9 cellular contexts compared by ENCODE assay signal in the genomic region with DNA sequence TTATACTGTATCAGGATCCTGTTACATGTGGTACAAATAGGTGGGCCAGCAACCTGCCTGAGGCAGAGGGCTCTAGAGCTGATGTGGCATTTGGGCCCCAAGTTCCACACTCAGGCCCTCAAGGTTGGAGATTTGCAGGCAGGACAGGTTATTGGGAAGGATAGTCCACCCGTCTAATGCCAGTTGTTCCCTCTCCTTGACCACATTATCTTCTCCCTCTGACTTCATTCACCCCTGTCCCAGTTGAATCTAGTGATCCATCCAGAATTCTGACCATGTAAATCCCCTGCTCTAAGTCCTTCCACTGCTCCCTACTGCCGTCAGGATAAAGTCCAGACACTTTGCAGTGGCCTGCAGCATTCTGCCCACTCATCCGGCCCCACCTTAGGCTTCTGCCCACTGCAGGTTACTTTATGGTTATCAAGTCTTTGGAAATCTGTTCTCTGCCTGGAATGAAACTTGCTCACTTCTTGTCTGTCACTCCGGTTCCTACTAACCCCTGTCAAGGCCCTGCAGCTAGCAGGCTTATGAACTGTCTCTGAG. TPM values are rescaled to one million over a fixed set of nuclear protein-coding genes. Genes with fewer than 3 reads are reported as not detected.
DNase-seq lines count a peak whose midpoint lies in the region; ATAC-seq and TF ChIP-seq lines count a peak whose summit lies in the region.
"Had no signal": no experiment of that assay in that cellular context is flagged by ENCODE, and none has a peak within 500 bp of the region (broad histone marks: within the 10 kb centered on the region; RNA-seq: fewer than 3 reads in every experiment).

No MANE protein-coding gene starts in this region.

- TF ChIP-seq CTCF in heart right ventricle (IDR thresholded peaks at IDR 0.05) (no peak), vagina (IDR thresholded peaks at IDR 0.05) (no peak)

- peak overlapping the region; percentile 93 to 95 for H3K27ac Mint-ChIP-seq in natural killer cell treated with Interleukin-12 subunit alpha and Interleukin-12 subunit beta and Interleukin-15 and Interleukin-18, amount 100 ng/mL, for 72 hours

- H3K4me1 ChIP-seq in heart right ventricle (peaks cover 16 to 85% (median 69%) of the 10 kb centered on the region in 9 donors), vagina (peaks cover 56% of the 10 kb centered on the region)

- no peaks in the 10 kb centered on the region for H3K9me3 Mint-ChIP-seq in natural killer cell treated with Interleukin-12 subunit alpha and Interleukin-12 subunit beta and Interleukin-15 and Interleukin-18, amount 100 ng/mL, for 72 hours

- H3K36me3 Mint-ChIP-seq in natural killer cell treated with Interleukin-12 subunit alpha and Interleukin-12 subunit beta and Interleukin-15 and Interleukin-18, amount 100 ng/mL, for 72 hours: peaks cover 8% of the 10 kb centered on the region

- intact Hi-C loops in heart right ventricle (cut with DNase I) (loop anchor here in 1 of 10 donors (10.0 kb wide), 1 partner anchor 151 kb away; a partner anchor contains a TSS), cardiac septum (cut with DNase I) (no loop called here), vagina (cut with DNase I) (loop anchor here (5.0 kb wide), 2 partner anchors 61 to 154 kb away; a partner anchor contains a TSS)

- H3K27me3 Mint-ChIP-seq in natural killer cell treated with Interleukin-12 subunit alpha and Interleukin-12 subunit beta and Interleukin-15 and Interleukin-18, amount 100 ng/mL, for 72 hours: no peaks in the 10 kb centered on the region

- H3K9me3 ChIP-seq in heart right ventricle (no peaks in the 10 kb centered on the region), vagina (no peaks in the 10 kb centered on the region)
- H3K9me3 ChIP-seq: body of pancreas had no signal

- WGBS in heart right ventricle, 2 donors: 91 to 92% methylated on average over 4 of the region's 4 CpGs

- H3K27ac ChIP-seq in heart right ventricle: peak overlapping the region in 8 of 10 donors; percentile 94 to 100 (median 99)
- H3K27ac ChIP-seq in caudate nucleus (ENCODE audit: low read depth, low read length): peak overlapping the region; percentile 100
- peak overlapping the region; percentile 99 for H3K27ac ChIP-seq in vagina

- no peak for TF ChIP-seq POLR2A in vagina (IDR thresholded peaks at IDR 0.05)

- no peak for ATAC-seq in heart right ventricle
- ATAC-seq in natural killer cell treated with Interleukin-12 subunit alpha and Interleukin-12 subunit beta and Interleukin-15 and Interleukin-18, amount 100 ng/mL, for 72 hours: no peak
- ATAC-seq: body of pancreas had no signal

- no peaks in the 10 kb centered on the region for H3K27me3 ChIP-seq in heart right ventricle
- H3K27me3 ChIP-seq in vagina: no peaks in the 10 kb centered on the region
- H3K27me3 ChIP-seq: body of pancreas had no signal

- peaks cover 0 to 7% (median 0%) of the 10 kb centered on the region in 9 donors for H3K36me3 ChIP-seq in heart right ventricle
- no peaks in the 10 kb centered on the region for H3K36me3 ChIP-seq in vagina

- DNase-seq in heart right ventricle (no peak), cardiac septum (ENCODE audit: low spot score) (no peak), caudate nucleus (lab: John Stamatoyannopoulos, UW) (no peak), vagina (ENCODE audit: extremely low spot score in 2 of 2) (no peak), HK-2 (ENCODE audit: unreplicated experiment) (no peak), cerebellar nuclear complex (lab: John Stamatoyannopoulos, UW) (no peak), NCI-H2196 treated with DMSO at 0.1 percent for 48 hours (lab: John Stamatoyannopoulos, UW; ENCODE audit: unreplicated experiment) (no peak)
- no peak for DNase-seq in natural killer cell treated with Interleukin-12 subunit alpha and Interleukin-12 subunit beta and Interleukin-15 and Interleukin-18, amount 100 ng/mL, for 72 hours (ENCODE audit: low spot score)

- peaks cover 68 to 69% of the 10 kb centered on the region in 2 donors for H3K4me1 Mint-ChIP-seq in natural killer cell treated with Interleukin-12 subunit alpha and Interleukin-12 subunit beta and Interleukin-15 and Interleukin-18, amount 100 ng/mL, for 72 hours (ENCODE audit: low read depth in 2 of 2)

- H3K4me3 ChIP-seq in heart right ventricle (no peak overlapping the region), vagina (no peak overlapping the region)
- H3K4me3 ChIP-seq: body of pancreas had no signal

- H3K4me3 Mint-ChIP-seq in natural killer cell treated with Interleukin-12 subunit alpha and Interleukin-12 subunit beta and Interleukin-15 and Interleukin-18, amount 100 ng/mL, for 72 hours: peak overlapping the region; percentile 97

RNA-seq across cellular contexts. Expression of a gene that starts 1.9 kb away (rescaled TPM):
- total RNA-seq in heart right ventricle (10 to 100 TPM; 19.8 to 32.9 (median 25.1) TPM), cardiac septum (22.9 TPM), vagina (51.8 TPM)
- polyA plus RNA-seq in heart right ventricle: 1 to 10 TPM; 6.3 to 9.2 TPM
- 100 to 1,000 TPM in 1 of 2 donors, 10 to 100 TPM in 1; 91.9 to 131 TPM for total RNA-seq in natural killer cell treated with Interleukin-12 subunit alpha and Interleukin-12 subunit beta and Interleukin-15 and Interleukin-18, amount 100 ng/mL, for 72 hours
